Comparison of ENCODE assay signal across 1 cellular context in the genomic region with DNA sequence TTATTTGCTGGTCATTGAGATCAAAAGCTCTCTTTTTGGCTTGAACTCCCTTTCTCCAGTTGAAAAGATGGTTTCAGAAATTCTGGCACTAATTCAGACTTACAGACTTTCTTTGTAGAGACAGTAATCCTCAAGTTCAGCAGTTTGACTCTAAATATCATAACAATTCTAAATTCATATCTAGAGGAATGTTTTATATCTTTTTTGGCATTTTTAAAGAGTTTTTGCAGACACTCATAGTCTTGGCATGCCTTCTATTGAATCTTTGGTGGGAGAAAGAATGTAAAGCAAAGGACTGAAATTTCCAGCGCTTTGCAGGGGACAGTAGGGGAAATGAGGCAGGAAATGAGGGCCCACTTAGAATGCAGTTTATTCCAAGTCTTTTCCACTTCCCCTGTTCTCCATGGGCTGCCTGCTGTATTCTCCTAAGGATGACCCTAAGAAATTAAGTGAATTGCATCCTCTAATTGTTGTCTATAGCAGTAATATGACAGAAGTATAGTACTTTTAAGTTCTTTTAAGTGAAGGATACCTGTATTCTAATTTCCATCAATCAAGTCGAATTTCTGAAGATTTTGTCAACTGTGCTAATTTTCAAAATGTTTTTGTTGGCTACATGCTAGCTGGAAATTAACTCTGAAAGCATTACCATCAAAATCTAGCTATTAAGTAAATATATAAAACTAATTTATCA.
TF ChIP-seq lines count a peak whose summit lies in the region.

No MANE protein-coding gene starts in this region.

TF ChIP-seq in SK-N-SH treated with all-trans-retinoic acid at 6 μM for 48 hours, 23 proteins besides CTCF, POLR2A, EP300 and RAD21 (continued from another document):
- TF ChIP-seq, protein P1, sequence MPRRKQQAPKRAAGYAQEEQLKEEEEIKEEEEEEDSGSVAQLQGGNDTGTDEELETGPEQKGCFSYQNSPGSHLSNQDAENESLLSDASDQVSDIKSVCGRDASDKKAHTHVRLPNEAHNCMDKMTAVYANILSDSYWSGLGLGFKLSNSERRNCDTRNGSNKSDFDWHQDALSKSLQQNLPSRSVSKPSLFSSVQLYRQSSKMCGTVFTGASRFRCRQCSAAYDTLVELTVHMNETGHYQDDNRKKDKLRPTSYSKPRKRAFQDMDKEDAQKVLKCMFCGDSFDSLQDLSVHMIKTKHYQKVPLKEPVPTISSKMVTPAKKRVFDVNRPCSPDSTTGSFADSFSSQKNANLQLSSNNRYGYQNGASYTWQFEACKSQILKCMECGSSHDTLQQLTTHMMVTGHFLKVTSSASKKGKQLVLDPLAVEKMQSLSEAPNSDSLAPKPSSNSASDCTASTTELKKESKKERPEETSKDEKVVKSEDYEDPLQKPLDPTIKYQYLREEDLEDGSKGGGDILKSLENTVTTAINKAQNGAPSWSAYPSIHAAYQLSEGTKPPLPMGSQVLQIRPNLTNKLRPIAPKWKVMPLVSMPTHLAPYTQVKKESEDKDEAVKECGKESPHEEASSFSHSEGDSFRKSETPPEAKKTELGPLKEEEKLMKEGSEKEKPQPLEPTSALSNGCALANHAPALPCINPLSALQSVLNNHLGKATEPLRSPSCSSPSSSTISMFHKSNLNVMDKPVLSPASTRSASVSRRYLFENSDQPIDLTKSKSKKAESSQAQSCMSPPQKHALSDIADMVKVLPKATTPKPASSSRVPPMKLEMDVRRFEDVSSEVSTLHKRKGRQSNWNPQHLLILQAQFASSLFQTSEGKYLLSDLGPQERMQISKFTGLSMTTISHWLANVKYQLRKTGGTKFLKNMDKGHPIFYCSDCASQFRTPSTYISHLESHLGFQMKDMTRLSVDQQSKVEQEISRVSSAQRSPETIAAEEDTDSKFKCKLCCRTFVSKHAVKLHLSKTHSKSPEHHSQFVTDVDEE (CRISPR knock-in tag; IDR thresholded peaks at IDR 0.05): no peak
- no peak for TF ChIP-seq ZNF70 (CRISPR knock-in tag; IDR thresholded peaks at IDR 0.05)
- no peak for TF ChIP-seq SNAI2 (CRISPR knock-in tag; IDR thresholded peaks at IDR 0.05)
- TF ChIP-seq, protein P2, sequence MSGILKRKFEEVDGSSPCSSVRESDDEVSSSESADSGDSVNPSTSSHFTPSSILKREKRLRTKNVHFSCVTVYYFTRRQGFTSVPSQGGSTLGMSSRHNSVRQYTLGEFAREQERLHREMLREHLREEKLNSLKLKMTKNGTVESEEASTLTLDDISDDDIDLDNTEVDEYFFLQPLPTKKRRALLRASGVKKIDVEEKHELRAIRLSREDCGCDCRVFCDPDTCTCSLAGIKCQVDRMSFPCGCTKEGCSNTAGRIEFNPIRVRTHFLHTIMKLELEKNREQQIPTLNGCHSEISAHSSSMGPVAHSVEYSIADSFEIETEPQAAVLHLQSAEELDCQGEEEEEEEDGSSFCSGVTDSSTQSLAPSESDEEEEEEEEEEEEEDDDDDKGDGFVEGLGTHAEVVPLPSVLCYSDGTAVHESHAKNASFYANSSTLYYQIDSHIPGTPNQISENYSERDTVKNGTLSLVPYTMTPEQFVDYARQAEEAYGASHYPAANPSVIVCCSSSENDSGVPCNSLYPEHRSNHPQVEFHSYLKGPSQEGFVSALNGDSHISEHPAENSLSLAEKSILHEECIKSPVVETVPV (CRISPR knock-in tag; IDR thresholded peaks at IDR 0.05): 0 out of 2 replicates have a peak, but pooled peaks have one; percentile 52
- TF ChIP-seq CREB5 (CRISPR knock-in tag; IDR thresholded peaks at IDR 0.05; ENCODE audit: low read depth): 0 out of 2 replicates have a peak, but pooled peaks have one; percentile 35
- TF ChIP-seq, protein P3, sequence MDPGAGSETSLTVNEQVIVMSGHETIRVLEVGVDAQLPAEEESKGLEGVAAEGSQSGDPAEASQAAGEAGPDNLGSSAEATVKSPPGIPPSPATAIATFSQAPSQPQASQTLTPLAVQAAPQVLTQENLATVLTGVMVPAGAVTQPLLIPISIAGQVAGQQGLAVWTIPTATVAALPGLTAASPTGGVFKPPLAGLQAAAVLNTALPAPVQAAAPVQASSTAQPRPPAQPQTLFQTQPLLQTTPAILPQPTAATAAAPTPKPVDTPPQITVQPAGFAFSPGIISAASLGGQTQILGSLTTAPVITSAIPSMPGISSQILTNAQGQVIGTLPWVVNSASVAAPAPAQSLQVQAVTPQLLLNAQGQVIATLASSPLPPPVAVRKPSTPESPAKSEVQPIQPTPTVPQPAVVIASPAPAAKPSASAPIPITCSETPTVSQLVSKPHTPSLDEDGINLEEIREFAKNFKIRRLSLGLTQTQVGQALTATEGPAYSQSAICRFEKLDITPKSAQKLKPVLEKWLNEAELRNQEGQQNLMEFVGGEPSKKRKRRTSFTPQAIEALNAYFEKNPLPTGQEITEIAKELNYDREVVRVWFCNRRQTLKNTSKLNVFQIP (CRISPR knock-in tag; IDR thresholded peaks at IDR 0.05; ENCODE audit: borderline replicate concordance, low read depth): peak; percentile 55; the same call in 1 of the 2 replicates
